In the genomic region with DNA sequence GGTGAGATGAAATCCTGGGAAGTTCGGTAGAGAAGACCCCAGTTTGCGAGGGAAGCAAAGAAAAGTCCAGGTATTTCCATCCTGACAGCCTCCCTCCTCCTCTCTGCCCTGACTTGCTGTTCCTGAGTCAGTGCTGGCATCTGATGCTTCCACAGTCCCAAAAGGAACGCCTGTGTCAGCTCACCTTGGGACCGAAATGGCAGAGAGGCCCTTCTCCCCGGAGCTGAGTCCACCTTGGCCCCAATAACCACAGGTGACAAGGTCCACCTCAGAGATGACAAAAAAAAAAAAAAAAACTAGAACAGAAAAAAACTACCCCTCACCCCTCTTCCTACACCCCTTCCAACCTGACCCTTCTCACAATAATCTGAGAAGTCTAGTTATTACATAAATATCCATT, we compare ENCODE assay signal across 1 cellular context.
TF ChIP-seq lines count a peak whose summit lies in the region.

No MANE protein-coding gene starts in this region.

TF ChIP-seq in IMR-90, 13 proteins besides CTCF, POLR2A, EP300 and RAD21:
- TF ChIP-seq BHLHE40 (IDR thresholded peaks at IDR 0.05; ENCODE audit: low read depth, low read length) (no peak), FOS (IDR thresholded peaks at IDR 0.05; ENCODE audit: low read depth, low read length) (no peak), MAZ (IDR thresholded peaks at IDR 0.05; ENCODE audit: borderline replicate concordance, low read depth, low read length) (no peak), MXI1 (IDR thresholded peaks at IDR 0.05; ENCODE audit: borderline replicate concordance, low read depth, low read length) (no peak)
